In genomic region chr1:10536133-10536768, GRCh38 we compare ENCODE assay signal across 23 cellular contexts.
"Had no signal": no experiment of that assay in that cellular context is flagged by ENCODE, and none has a peak within 500 bp of the region (broad histone marks: within the 10 kb centered on the region; RNA-seq: fewer than 3 reads in every experiment).

No MANE protein-coding gene starts in this region.

- H3K4me1 ChIP-seq: foreskin keratinocyte, prostate gland had no signal

- H3K27me3 Mint-ChIP-seq: activated CD4-positive, alpha-beta memory T cell treated with anti-CD3 and anti-CD28 coated beads, Interleukin-2, amount 10 ng/mL, durations not matched to agents 7 days and 5 days; activated naive CD4-positive, alpha-beta T cell treated with anti-CD3 and anti-CD28 coated beads, Interleukin-2, amount 50 U/mL, for 24 hours; T-helper 17 cell had no signal

- ATAC-seq: foreskin keratinocyte, left ventricle myocardium superior, natural killer cell, T-helper 17 cell had no signal

- H3K36me3 Mint-ChIP-seq: natural killer cell had no signal

- FAIRE-seq: urothelium cell line had no signal

- H3K4me3 Mint-ChIP-seq: activated CD4-positive, alpha-beta memory T cell treated with anti-CD3 and anti-CD28 coated beads, Interleukin-2, amount 10 ng/mL, durations not matched to agents 7 days and 5 days; activated naive CD4-positive, alpha-beta T cell treated with anti-CD3 and anti-CD28 coated beads, Interleukin-2, amount 50 U/mL, for 24 hours; mesothelial cell of epicardium; natural killer cell; T-helper 17 cell had no signal

- H3K9me3 Mint-ChIP-seq: activated CD4-positive, alpha-beta memory T cell treated with anti-CD3 and anti-CD28 coated beads, Interleukin-2, amount 10 ng/mL, durations not matched to agents 7 days and 5 days; activated naive CD4-positive, alpha-beta T cell treated with anti-CD3 and anti-CD28 coated beads, Interleukin-2, amount 50 U/mL, for 24 hours; mesothelial cell of epicardium; natural killer cell had no signal

- H3K4me3 ChIP-seq: ascending aorta, prostate gland, right atrium auricular region, stomach, suprapubic skin, tibial nerve had no signal

- H3K9me3 ChIP-seq: ascending aorta, prostate gland, right atrium auricular region, stomach, suprapubic skin, tibial nerve had no signal

- H3K27me3 ChIP-seq: ascending aorta, brain microvascular endothelial cell, foreskin keratinocyte, right atrium auricular region, stomach, suprapubic skin, tibial nerve had no signal

- H3K27ac Mint-ChIP-seq: activated CD4-positive, alpha-beta memory T cell treated with anti-CD3 and anti-CD28 coated beads, Interleukin-2, amount 10 ng/mL, durations not matched to agents 7 days and 5 days; activated naive CD4-positive, alpha-beta T cell treated with anti-CD3 and anti-CD28 coated beads, Interleukin-2, amount 50 U/mL, for 24 hours; mesothelial cell of epicardium; natural killer cell had no signal

- DNase-seq: activated CD4-positive, alpha-beta memory T cell treated with anti-CD3 and anti-CD28 coated beads, Interleukin-2, amount 10 ng/mL, durations not matched to agents 7 days and 5 days; activated CD4-positive, alpha-beta T cell treated with anti-CD3 and anti-CD28 coated beads for 4 hours; activated CD4-positive, CD25-positive, alpha-beta regulatory T cell; activated gamma-delta T cell treated with Interleukin-2 at 50 U/mL for 16 hours; brain microvascular endothelial cell; caudate nucleus; dermis blood vessel endothelial cell; effector CD8-positive, alpha-beta T cell; foreskin keratinocyte; left ventricle myocardium superior; mammary epithelial cell; natural killer cell; stimulated activated CD4-positive, alpha-beta T cell treated with anti-CD3 and anti-CD28 coated beads, Interleukin-4, amount 100 ng/mL, for 4 hours; stomach; T-helper 17 cell had no signal

- H3K36me3 ChIP-seq: brain microvascular endothelial cell, prostate gland, right atrium auricular region had no signal

- H3K27ac ChIP-seq: ascending aorta, brain microvascular endothelial cell, foreskin keratinocyte, prostate gland, right atrium auricular region, stomach, suprapubic skin, tibial nerve had no signal
